Comparison of ENCODE assay signal across 10 cellular contexts in genomic region chr15:80317389-80318169, GRCh38.
DNase-seq lines count a peak whose midpoint lies in the region; TF ChIP-seq lines count a peak whose summit lies in the region.
"Had no signal": no experiment of that assay in that cellular context is flagged by ENCODE, and none has a peak within 500 bp of the region (broad histone marks: within the 10 kb centered on the region; RNA-seq: fewer than 3 reads in every experiment).

No MANE protein-coding gene starts in this region.

- no peaks in the 10 kb centered on the region for H4K20me1 ChIP-seq in BLaER1 treated with 17β-estradiol and CSF1 and Interleukin-3, amounts not matched to agents 10 nM and 100 nM

- H3K79me1 ChIP-seq in mesendoderm (ENCODE audit: low read length), result no peaks in the 10 kb centered on the region

- H4K8ac ChIP-seq in mesendoderm (ENCODE audit: low read depth, low read length), result no peak overlapping the region

- H3K9me3 ChIP-seq in BLaER1 treated with 17β-estradiol and CSF1 and Interleukin-3, amounts not matched to agents 10 nM and 100 nM (replicated peaks in 1 of 11), result no peaks in the 10 kb centered on the region

- no peaks in the 10 kb centered on the region for H3K79me2 ChIP-seq in mesendoderm (ENCODE audit: control insufficient read depth, insufficient read depth, low read length)

- no peak overlapping the region for H2BK15ac ChIP-seq in mesendoderm (replicated peaks; ENCODE audit: low read depth)

- peak overlapping the region; percentile 7 for H2BK5ac ChIP-seq in mesendoderm (ENCODE audit: low read length)

- WGBS in mesendoderm (ENCODE audit: extremely low coverage, insufficient coverage, low lambda C conversion rate), result no CpG with 5 or more reads among the region's 8 CpGs

- no peak overlapping the region for H3K27ac ChIP-seq in BLaER1 treated with 17β-estradiol and CSF1 and Interleukin-3, amounts not matched to agents 10 nM and 100 nM
- no peak overlapping the region for H3K27ac ChIP-seq in mesendoderm (ENCODE audit: low read depth, low read length)
- H3K27ac ChIP-seq: VCaP had no signal

- H3K23ac ChIP-seq in mesendoderm (ENCODE audit: low read length), result no peak overlapping the region

- H4K5ac ChIP-seq in mesendoderm (ENCODE audit: low read length), result no peak overlapping the region

- peaks cover 0 to 7% (median 6%) of the 10 kb centered on the region in 10 experiments; a peak in 9 of 20 replicates for H3K4me1 ChIP-seq in BLaER1 treated with 17β-estradiol and CSF1 and Interleukin-3, amounts not matched to agents 10 nM and 100 nM
- H3K4me1 ChIP-seq in mesendoderm (ENCODE audit: control insufficient read depth, low read depth, low read length), result peaks cover 3% of the 10 kb centered on the region

- DNase-seq in NB4 (ENCODE audit: low read depth), result peak; percentile 72
- peak; percentile 83 for DNase-seq in epithelial cell of esophagus (ENCODE audit: low read depth)
- peak; percentile 37 for DNase-seq in mesendoderm
- DNase-seq in DMS114 treated with DMSO at 0.1 percent for 48 hours (lab: John Stamatoyannopoulos, UW; ENCODE audit: unreplicated experiment), result no peak
- DNase-seq in NK-92 treated with Interleukin-12 subunit alpha and Interleukin-12 subunit beta, amount 100 ng/mL, for 24 hours (lab: John Stamatoyannopoulos, UW), result no peak
- no peak for DNase-seq in activated CD8-positive, alpha-beta memory T cell treated with anti-CD3 and anti-CD28 coated beads for 24 hours
- no peak for DNase-seq in D341Med (ENCODE audit: low spot score)
- DNase-seq: NCI-H446 treated with DMSO at 0.1 percent for 48 hours had no signal

- no peak overlapping the region for H2BK120ac ChIP-seq in mesendoderm (ENCODE audit: low read depth, low read length)

- H3K56ac ChIP-seq in mesendoderm (ENCODE audit: low read length), result peak overlapping the region; percentile 1

- no peak for TF ChIP-seq POLR2A in NB4 (IDR thresholded peaks at IDR 0.05; ENCODE audit: extremely low read depth, insufficient read length)

- H3K4me2 ChIP-seq in BLaER1 treated with 17β-estradiol and CSF1 and Interleukin-3, amounts not matched to agents 10 nM and 100 nM, result peak overlapping the region in 9 of 11 experiments; percentile 5 to 44 (median 27); a peak in 10 of 22 replicates
- no peak overlapping the region for H3K4me2 ChIP-seq in mesendoderm (ENCODE audit: low read length)

- H3K36me3 ChIP-seq in BLaER1 treated with 17β-estradiol and CSF1 and Interleukin-3, amounts not matched to agents 10 nM and 100 nM, result no peaks in the 10 kb centered on the region
- H3K36me3 ChIP-seq in mesendoderm (ENCODE audit: control insufficient read depth, insufficient read depth, low read length), result no peaks in the 10 kb centered on the region

- no peak for TF ChIP-seq CTCF in NB4 (IDR thresholded peaks at IDR 0.05; ENCODE audit: low read depth, low read length)
- no peak for TF ChIP-seq CTCF in epithelial cell of esophagus (IDR thresholded peaks at IDR 0.05; ENCODE audit: insufficient read depth, low read depth, low read length, missing control alignments)

- H3K9ac ChIP-seq in BLaER1 treated with 17β-estradiol and CSF1 and Interleukin-3, amounts not matched to agents 10 nM and 100 nM, result no peak overlapping the region
- no peak overlapping the region for H3K9ac ChIP-seq in mesendoderm (ENCODE audit: low read length)

- no peak overlapping the region for H3K4me3 ChIP-seq in BLaER1 treated with 17β-estradiol and CSF1 and Interleukin-3, amounts not matched to agents 10 nM and 100 nM
- H3K4me3 ChIP-seq in NB4 (ENCODE audit: low read depth, low read length) (no peak overlapping the region), epithelial cell of esophagus (ENCODE audit: low read length) (no peak overlapping the region), mesendoderm (ENCODE audit: low read length) (no peak overlapping the region)

- H2AK5ac ChIP-seq in mesendoderm (ENCODE audit: low read length), result no peak overlapping the region

- H3K4ac ChIP-seq in mesendoderm (ENCODE audit: low read depth, low read length), result peak overlapping the region; percentile 70

- H3K27me3 ChIP-seq in BLaER1 treated with 17β-estradiol and CSF1 and Interleukin-3, amounts not matched to agents 10 nM and 100 nM, result no peaks in the 10 kb centered on the region
- H3K27me3 ChIP-seq in mesendoderm (ENCODE audit: insufficient read depth, low read length, poor library complexity), result no peaks in the 10 kb centered on the region

- peak overlapping the region; percentile 65 for H3K18ac ChIP-seq in mesendoderm (ENCODE audit: low read length)

Comparison
In these comparisons a context has a peak if more than half of its experiments do, and no peak if none do; other contexts are left out.
1. DNase-seq: peak in NB4 (single experiment), epithelial cell of esophagus (single experiment) and mesendoderm (single experiment); none in DMS114 treated with DMSO at 0.1 percent for 48 hours (single experiment), NK-92 treated with Interleukin-12 subunit alpha and Interleukin-12 subunit beta, amount 100 ng/mL, for 24 hours (single experiment), activated CD8-positive, alpha-beta memory T cell treated with anti-CD3 and anti-CD28 coated beads for 24 hours (single experiment) and D341Med (single experiment).